Comparison of ENCODE assay signal across 10 cellular contexts in the genomic region with DNA sequence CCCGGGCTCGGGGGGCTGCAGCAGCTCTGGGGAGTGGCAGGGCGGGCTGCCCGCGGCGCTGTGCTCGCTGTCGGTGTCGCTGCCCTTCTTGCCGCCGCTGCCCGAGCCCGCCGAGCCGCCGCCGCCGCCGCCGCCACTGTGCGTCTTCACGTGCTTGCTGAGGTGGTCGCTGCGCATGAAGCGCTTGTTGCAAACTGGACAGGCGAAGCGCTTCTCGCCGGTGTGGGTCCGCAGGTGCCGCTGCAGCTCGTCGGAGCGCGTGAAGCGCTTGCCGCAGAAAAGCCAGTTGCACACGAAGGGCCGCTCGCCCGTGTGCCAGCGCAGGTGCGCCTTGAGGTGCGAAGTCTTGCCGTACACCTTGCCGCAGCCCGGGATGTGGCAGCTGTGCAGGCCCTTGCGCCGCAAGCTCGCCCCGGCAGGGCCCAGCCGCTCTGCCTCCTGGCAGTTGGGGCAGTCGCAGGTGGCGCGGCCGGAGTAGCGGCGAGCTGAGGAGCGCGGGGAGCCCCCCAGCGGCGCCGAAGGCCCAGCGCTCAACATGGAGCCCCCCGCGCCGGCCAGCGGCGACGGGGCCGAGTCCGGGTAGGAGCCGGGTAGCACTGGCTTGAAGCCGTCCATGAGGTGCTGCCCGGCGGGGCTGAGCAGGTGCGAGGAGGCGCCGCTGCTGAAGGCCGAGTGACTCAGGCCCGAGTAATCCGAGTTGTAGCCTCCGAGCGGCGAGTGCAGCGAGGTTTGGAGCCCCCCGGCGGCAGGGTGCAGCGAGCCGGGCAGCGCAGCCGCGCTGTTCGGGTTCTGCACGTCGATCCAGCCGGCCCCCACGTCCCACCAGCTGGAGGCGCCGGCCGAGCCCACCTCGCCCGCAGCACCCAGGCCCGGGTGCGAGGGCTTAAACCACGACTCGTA. TPM values are rescaled to one million over a fixed set of nuclear protein-coding genes. Genes with fewer than 3 reads are reported as not detected.
A peak's percentile ranks its signal among the peaks of the same experiment; 100 is the strongest.
DNase-seq lines count a peak whose midpoint lies in the region; ATAC-seq and TF ChIP-seq lines count a peak whose summit lies in the region.
"Had no signal": no experiment of that assay in that cellular context is flagged by ENCODE, and none has a peak within 500 bp of the region (broad histone marks: within the 10 kb centered on the region; RNA-seq: fewer than 3 reads in every experiment).

No MANE protein-coding gene starts in this region.

- peaks cover 33% of the 10 kb centered on the region for H3K4me1 Mint-ChIP-seq in stimulated activated naive CD8-positive, alpha-beta T cell treated with anti-CD3 and anti-CD28 coated beads, Interleukin-15, amount 100 ng/mL, for 72 hours
- H3K4me1 Mint-ChIP-seq in effector memory CD8-positive, alpha-beta T cell (ENCODE audit: low read depth in 2 of 2), result peaks cover 9 to 11% of the 10 kb centered on the region in 2 donors

- DNase-seq in stimulated activated naive CD8-positive, alpha-beta T cell treated with anti-CD3 and anti-CD28 coated beads, Interleukin-15, amount 100 ng/mL, for 72 hours, result no peak
- DNase-seq in stimulated activated naive CD8-positive, alpha-beta T cell treated with anti-CD3 and anti-CD28 coated beads, Interleukin-15, Interleukin-2, amounts not matched to agents 100 U/mL and 50 U/mL, for 24 hours, result no peak
- no peak for DNase-seq in left colon
- no peak for DNase-seq in amniotic stem cell (lab: John Stamatoyannopoulos, UW)
- no peak for DNase-seq in effector memory CD8-positive, alpha-beta T cell
- no peak for DNase-seq in putamen (ENCODE audit: low spot score)
- DNase-seq in cerebellum (ENCODE audit: low spot score), result no peak

- H3K9me3 Mint-ChIP-seq in stimulated activated naive CD8-positive, alpha-beta T cell treated with anti-CD3 and anti-CD28 coated beads, Interleukin-15, amount 100 ng/mL, for 72 hours, result peaks cover 0 to 3% of the 10 kb centered on the region in 2 donors
- H3K9me3 Mint-ChIP-seq in effector memory CD8-positive, alpha-beta T cell, result peaks cover 0 to 11% of the 10 kb centered on the region in 2 donors

- peak overlapping the region; percentile 36; the same call in 1 of the 2 replicates for H3K27ac ChIP-seq in VCaP
- H3K27ac ChIP-seq: SJSA1 had no signal

- intact Hi-C loops in left colon (cut with DNase I, micrococcal nuclease), result no loop called here

- H3K27ac Mint-ChIP-seq in stimulated activated naive CD8-positive, alpha-beta T cell treated with anti-CD3 and anti-CD28 coated beads, Interleukin-15, amount 100 ng/mL, for 72 hours, result no peak overlapping the region
- no peak overlapping the region for H3K27ac Mint-ChIP-seq in effector memory CD8-positive, alpha-beta T cell

- H3K27me3 Mint-ChIP-seq in stimulated activated naive CD8-positive, alpha-beta T cell treated with anti-CD3 and anti-CD28 coated beads, Interleukin-15, amount 100 ng/mL, for 72 hours, result peaks cover 86% of the 10 kb centered on the region
- H3K27me3 Mint-ChIP-seq in effector memory CD8-positive, alpha-beta T cell, result peaks cover 60 to 74% of the 10 kb centered on the region in 2 donors

- peak; percentile 59 for ATAC-seq in stimulated activated naive CD8-positive, alpha-beta T cell treated with anti-CD3 and anti-CD28 coated beads, Interleukin-15, amount 100 ng/mL, for 72 hours
- ATAC-seq in stimulated activated naive CD8-positive, alpha-beta T cell treated with anti-CD3 and anti-CD28 coated beads, Interleukin-15, Interleukin-2, amounts not matched to agents 100 U/mL and 50 U/mL, for 24 hours, result no peak
- peak; percentile 29 for ATAC-seq in left colon
- no peak for ATAC-seq in effector memory CD8-positive, alpha-beta T cell (replicated peaks)

- TF ChIP-seq CTCF in VCaP (conservative IDR thresholded peaks at IDR 0.05), result peak; percentile 64

- H3K36me3 Mint-ChIP-seq in effector memory CD8-positive, alpha-beta T cell (ENCODE audit: insufficient read depth), result peaks cover 17% of the 10 kb centered on the region

- no peak overlapping the region for H3K4me3 Mint-ChIP-seq in stimulated activated naive CD8-positive, alpha-beta T cell treated with anti-CD3 and anti-CD28 coated beads, Interleukin-15, amount 100 ng/mL, for 72 hours
- peak overlapping the region in 1 of 2 donors; percentile 40 for H3K4me3 Mint-ChIP-seq in effector memory CD8-positive, alpha-beta T cell

RNA-seq across cellular contexts. Expression of a gene that starts 2.1 kb away (rescaled TPM):
- total RNA-seq in left colon (not detected), cerebellum (0.18 TPM)
- total RNA-seq: SJSA1, subcutaneous adipose tissue had no signal

Comparison
In these comparisons a context has a peak if more than half of its experiments do, and no peak if none do; other contexts are left out.
1. ATAC-seq: peak in stimulated activated naive CD8-positive, alpha-beta T cell treated with anti-CD3 and anti-CD28 coated beads, Interleukin-15, amount 100 ng/mL, for 72 hours (single experiment) and left colon (single experiment); none in stimulated activated naive CD8-positive, alpha-beta T cell treated with anti-CD3 and anti-CD28 coated beads, Interleukin-15, Interleukin-2, amounts not matched to agents 100 U/mL and 50 U/mL, for 24 hours (single experiment) and effector memory CD8-positive, alpha-beta T cell (single experiment).